8 cellular contexts compared by ENCODE assay signal in the genomic region with DNA sequence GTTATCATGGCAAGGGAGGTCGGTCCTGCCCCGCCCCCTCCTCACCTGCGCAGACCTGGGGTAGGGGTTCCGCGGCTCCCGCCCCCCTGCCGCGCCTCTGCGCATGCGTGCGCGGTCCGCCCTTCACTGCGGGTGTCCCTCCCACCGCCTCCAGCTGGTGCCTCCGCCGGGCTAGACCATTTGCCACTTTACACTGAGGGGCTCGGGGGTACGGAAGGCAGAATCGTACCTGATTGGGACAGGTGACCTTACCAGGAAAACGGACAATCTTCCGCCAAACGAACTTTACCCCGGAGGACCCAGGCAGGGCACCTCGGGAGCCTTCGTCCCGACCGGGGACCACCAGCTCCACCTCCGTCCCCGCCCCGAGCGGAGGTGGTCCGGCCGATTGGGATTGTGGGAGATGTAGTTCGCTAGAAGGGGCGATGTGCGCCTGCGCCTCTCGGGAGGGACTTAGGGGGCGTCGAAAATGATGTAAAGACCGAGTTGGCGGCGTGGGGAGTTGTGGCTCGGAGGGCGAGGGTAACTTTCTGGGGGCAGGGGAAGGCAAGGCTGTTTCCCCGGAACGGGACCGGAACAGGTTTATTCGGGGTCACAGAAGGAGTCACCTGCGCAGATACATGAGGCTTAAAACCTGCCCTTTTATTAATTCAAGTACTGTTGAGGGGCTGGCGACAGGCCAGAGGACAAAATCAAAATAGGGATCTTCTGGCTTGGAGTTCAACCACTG. TPM values are rescaled to one million over a fixed set of nuclear protein-coding genes. Genes with fewer than 3 reads are reported as not detected.
DNase-seq lines count a peak whose midpoint lies in the region; ATAC-seq and TF ChIP-seq lines count a peak whose summit lies in the region.

DNAJC28 (minus strand) TSS at position 344 of the 730 bp plus-strand sequence. CDS start 2,323 bp downstream, outside the sequence.

- peak; percentile 25 for TF ChIP-seq POLR2A in esophagus muscularis mucosa (IDR thresholded peaks at IDR 0.05; ENCODE audit: low read depth)

- TF ChIP-seq CTCF in PC-9 (conservative IDR thresholded peaks at IDR 0.05) (no peak), esophagus muscularis mucosa (IDR thresholded peaks at IDR 0.05) (no peak)

- no peaks in the 10 kb centered on the region for H4K20me1 ChIP-seq in PC-9 (ENCODE audit: insufficient read depth)

- H3K9me3 ChIP-seq in PC-9 (ENCODE audit: insufficient read depth, low read depth) (no peaks in the 10 kb centered on the region), esophagus muscularis mucosa (no peaks in the 10 kb centered on the region), muscle layer of duodenum (ENCODE audit: control insufficient read depth in 1 of 2, low read length in 2 of 2) (no peaks in the 10 kb centered on the region)

- H3K79me2 ChIP-seq in PC-9 (ENCODE audit: low read depth): no peaks in the 10 kb centered on the region

- ATAC-seq in GM21619 (IDR thresholded peaks at IDR 0.05; ENCODE audit: unreplicated experiment): peak; percentile 97

- peak; percentile 34; the same call in 1 of the 2 replicates for TF ChIP-seq EP300 in Ishikawa (IDR thresholded peaks at IDR 0.05; ENCODE audit: borderline replicate concordance)
- TF ChIP-seq EP300 in esophagus muscularis mucosa (IDR thresholded peaks at IDR 0.05): no peak

- H3K4me1 ChIP-seq in PC-9 (replicated peaks; ENCODE audit: insufficient read depth) (no peaks in the 10 kb centered on the region), esophagus muscularis mucosa (peaks cover 4 to 15% (median 10%) of the 10 kb centered on the region in 4 donors), muscle layer of duodenum (ENCODE audit: control insufficient read depth in 1 of 2, insufficient read depth in 2 of 2, low read length in 2 of 2) (peaks cover 0 to 5% of the 10 kb centered on the region in 2 donors)

- WGBS in esophagus muscularis mucosa: 1% methylated on average over 42 of the region's 52 CpGs

- H3K27me3 ChIP-seq in PC-9 (ENCODE audit: insufficient read depth, low read depth): no peaks in the 10 kb centered on the region
- no peaks in the 10 kb centered on the region for H3K27me3 ChIP-seq in esophagus muscularis mucosa
- no peaks in the 10 kb centered on the region for H3K27me3 ChIP-seq in muscle layer of duodenum (ENCODE audit: low read depth, low read length)

- H2AFZ ChIP-seq in PC-9: peak within 1 kb of the TSS; percentile 83

- no peak for TF ChIP-seq RAD21 in Ishikawa (IDR thresholded peaks at IDR 0.05; ENCODE audit: low read depth)

- DNase-seq in DMS53 (lab: John Stamatoyannopoulos, UW) (peak; percentile 92), PC-9 (peak; percentile 70 to 90), esophagus muscularis mucosa (ENCODE audit: extremely low spot score) (peak; percentile 98)
- DNase-seq in activated T-cell treated with anti-CD3 and anti-CD28 coated beads, Interleukin-2, amount 50 U/mL, for 48 hours: peak; percentile 97 to 98
- DNase-seq in stimulated activated CD8-positive, alpha-beta memory T cell treated with anti-CD3 and anti-CD28 coated beads, Interleukin-7, amount 100 ng/mL, for 4 hours (ENCODE audit: low read depth in 2 of 2): peak; percentile 92 to 94

- intact Hi-C loops in PC-9 (cut with micrococcal nuclease; ENCODE audit: unreplicated experiment): loop anchor here (5.0 kb wide), 1 partner anchor 51 kb away; the partner anchor contains the start of genes GART and SON
- intact Hi-C loops in esophagus muscularis mucosa (cut with DNase I): no loop called here

- peak within 1 kb of the TSS; percentile 63 for H3K4me3 ChIP-seq in PC-9
- H3K4me3 ChIP-seq in esophagus muscularis mucosa: peak within 1 kb of the TSS; percentile 78 to 87 (median 78)
- H3K4me3 ChIP-seq in muscle layer of duodenum (ENCODE audit: low read depth in 1 of 2, low read length in 2 of 2): peak within 1 kb of the TSS; percentile 90 to 91

- no TSS peak for BruUV-seq in PC-9 (replicated peaks; lab: Mats Ljungman, UMichigan)

- H3K36me3 ChIP-seq in PC-9 (ENCODE audit: low read depth): no peaks in the 10 kb centered on the region
- H3K36me3 ChIP-seq in esophagus muscularis mucosa: no peaks in the 10 kb centered on the region
- no peaks in the 10 kb centered on the region for H3K36me3 ChIP-seq in muscle layer of duodenum (ENCODE audit: control insufficient read depth in 1 of 2, insufficient read depth in 2 of 2, low read length in 2 of 2)

- CTCF ChIA-PET in PC-9 (lab: Charles Lee): interaction anchor here (0.6 to 0.9 kb wide), 2 partner anchors 12 to 292 kb away, joined by 3 to 6 read pairs; partner anchors contain the start of gene TMEM50B

- POLR2A ChIA-PET in PC-9 (lab: Charles Lee; ENCODE audit: unreplicated experiment): interaction anchor here (0.5 to 1.6 kb wide), 3 partner anchors 8 to 17 kb away, joined by 3 to 22 read pairs (median 5); partner anchors contain the start of gene TMEM50B

- no peak within 1 kb of the TSS for H3K27ac ChIP-seq in PC-9
- peak within 1 kb of the TSS; percentile 79 to 87 (median 86) for H3K27ac ChIP-seq in esophagus muscularis mucosa (replicated peaks in 1 of 4)
- peak within 1 kb of the TSS; percentile 67 for H3K27ac ChIP-seq in muscle layer of duodenum (ENCODE audit: low read length)

- no peaks in the 10 kb centered on the region for H3K9me2 ChIP-seq in PC-9 (ENCODE audit: insufficient read depth)

- peak within 1 kb of the TSS; percentile 80 for H3K4me2 ChIP-seq in PC-9

- no peaks in the 10 kb centered on the region; the same call in 1 of the 2 replicates for H3F3A ChIP-seq in PC-9 (ENCODE audit: insufficient read depth, low read depth)

TF ChIP-seq in Ishikawa, 13 proteins besides CTCF, POLR2A, EP300 and RAD21:
- TF ChIP-seq TEAD4 (IDR thresholded peaks at IDR 0.05): no peak
- TF ChIP-seq TCF12 (IDR thresholded peaks at IDR 0.05; ENCODE audit: low read depth): no peak
- TF ChIP-seq ZBTB7A (IDR thresholded peaks at IDR 0.05; ENCODE audit: low read depth): peak; percentile 97
- no peak; the same call in 1 of the 2 replicates for TF ChIP-seq TAF1 (IDR thresholded peaks at IDR 0.05; ENCODE audit: low read depth)
- no peak for TF ChIP-seq FOXM1 (IDR thresholded peaks at IDR 0.05; ENCODE audit: borderline replicate concordance, low read depth)
- TF ChIP-seq NFIC (IDR thresholded peaks at IDR 0.05): peak; percentile 61
- TF ChIP-seq CEBPB (IDR thresholded peaks at IDR 0.05): no peak
- TF ChIP-seq USF1 (IDR thresholded peaks at IDR 0.05): 0 out of 2 replicates have a peak, but pooled peaks have one; percentile 3
- 0 out of 2 replicates have a peak, but pooled peaks have one; percentile 16 for TF ChIP-seq YY1 (IDR thresholded peaks at IDR 0.05; ENCODE audit: low read depth)
- no peak for TF ChIP-seq CREB1 (IDR thresholded peaks at IDR 0.05; ENCODE audit: low read depth)
- TF ChIP-seq, protein P1, sequence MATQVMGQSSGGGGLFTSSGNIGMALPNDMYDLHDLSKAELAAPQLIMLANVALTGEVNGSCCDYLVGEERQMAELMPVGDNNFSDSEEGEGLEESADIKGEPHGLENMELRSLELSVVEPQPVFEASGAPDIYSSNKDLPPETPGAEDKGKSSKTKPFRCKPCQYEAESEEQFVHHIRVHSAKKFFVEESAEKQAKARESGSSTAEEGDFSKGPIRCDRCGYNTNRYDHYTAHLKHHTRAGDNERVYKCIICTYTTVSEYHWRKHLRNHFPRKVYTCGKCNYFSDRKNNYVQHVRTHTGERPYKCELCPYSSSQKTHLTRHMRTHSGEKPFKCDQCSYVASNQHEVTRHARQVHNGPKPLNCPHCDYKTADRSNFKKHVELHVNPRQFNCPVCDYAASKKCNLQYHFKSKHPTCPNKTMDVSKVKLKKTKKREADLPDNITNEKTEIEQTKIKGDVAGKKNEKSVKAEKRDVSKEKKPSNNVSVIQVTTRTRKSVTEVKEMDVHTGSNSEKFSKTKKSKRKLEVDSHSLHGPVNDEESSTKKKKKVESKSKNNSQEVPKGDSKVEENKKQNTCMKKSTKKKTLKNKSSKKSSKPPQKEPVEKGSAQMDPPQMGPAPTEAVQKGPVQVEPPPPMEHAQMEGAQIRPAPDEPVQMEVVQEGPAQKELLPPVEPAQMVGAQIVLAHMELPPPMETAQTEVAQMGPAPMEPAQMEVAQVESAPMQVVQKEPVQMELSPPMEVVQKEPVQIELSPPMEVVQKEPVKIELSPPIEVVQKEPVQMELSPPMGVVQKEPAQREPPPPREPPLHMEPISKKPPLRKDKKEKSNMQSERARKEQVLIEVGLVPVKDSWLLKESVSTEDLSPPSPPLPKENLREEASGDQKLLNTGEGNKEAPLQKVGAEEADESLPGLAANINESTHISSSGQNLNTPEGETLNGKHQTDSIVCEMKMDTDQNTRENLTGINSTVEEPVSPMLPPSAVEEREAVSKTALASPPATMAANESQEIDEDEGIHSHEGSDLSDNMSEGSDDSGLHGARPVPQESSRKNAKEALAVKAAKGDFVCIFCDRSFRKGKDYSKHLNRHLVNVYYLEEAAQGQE (IDR thresholded peaks at IDR 0.05; ENCODE audit: low read depth): no peak
- peak; percentile 45 for TF ChIP-seq EGR1 (IDR thresholded peaks at IDR 0.05)
- TF ChIP-seq MAX (IDR thresholded peaks at IDR 0.05): peak; percentile 78

RNA-seq across cellular contexts. Expression of gene DNAJC28, which starts in this region (rescaled TPM):
- total RNA-seq in PC-9 (2021): 1.1 and 1.3 TPM in 2 replicates
- 1 to 10 TPM in 3 of 4 donors, under 1 TPM in 1; 0.83 to 2.1 (median 1.7) TPM for total RNA-seq in esophagus muscularis mucosa
